ENCODE assay signal across 15 cellular contexts in genomic region chr6:98384766-98385165, GRCh38.
"Had no signal": no experiment of that assay in that cellular context is flagged by ENCODE, and none has a peak within 500 bp of the region (broad histone marks: within the 10 kb centered on the region; RNA-seq: fewer than 3 reads in every experiment).

No MANE protein-coding gene starts in this region.

- H3K36me3 ChIP-seq: lower lobe of right lung, stomach, thyroid gland had no signal

- H3K4me3 Mint-ChIP-seq: activated CD4-positive, alpha-beta T cell treated with anti-CD3 and anti-CD28 coated beads, Interleukin-2, amount 10 ng/mL, durations not matched to agents 24 days and 14 days; activated naive CD4-positive, alpha-beta T cell treated with anti-CD3 and anti-CD28 coated beads, Interleukin-2, amount 10 ng/mL, durations not matched to agents 7 days and 5 days; activated T-helper 17 cell treated with anti-CD3 and anti-CD28 coated beads, Interleukin-2, amount 50 U/mL, for 72 hours; endodermal cell; naive thymus-derived CD8-positive, alpha-beta T cell; T-helper 1 cell treated with Interleukin-12 subunit alpha and Interleukin-12 subunit beta and Interleukin-4 antibody, amounts not matched to agents 30 μg/mL and 1 μg/mL, for 36 hours had no signal

- H3K4me3 ChIP-seq: lower lobe of right lung, stomach, thyroid gland had no signal

- H3K36me3 Mint-ChIP-seq: activated naive CD4-positive, alpha-beta T cell treated with anti-CD3 and anti-CD28 coated beads, Interleukin-2, amount 10 ng/mL, durations not matched to agents 7 days and 5 days; naive thymus-derived CD8-positive, alpha-beta T cell had no signal

- H3K9me3 ChIP-seq: lower lobe of right lung, SK-N-SH, thyroid gland had no signal

- H3K4me1 Mint-ChIP-seq: activated CD4-positive, alpha-beta T cell treated with anti-CD3 and anti-CD28 coated beads, Interleukin-2, amount 10 ng/mL, durations not matched to agents 24 days and 14 days; activated naive CD4-positive, alpha-beta T cell treated with anti-CD3 and anti-CD28 coated beads, Interleukin-2, amount 10 ng/mL, durations not matched to agents 7 days and 5 days; activated T-helper 17 cell treated with anti-CD3 and anti-CD28 coated beads, Interleukin-2, amount 50 U/mL, for 72 hours; naive thymus-derived CD8-positive, alpha-beta T cell had no signal

- H3K27ac ChIP-seq: lower lobe of right lung, stomach, thyroid gland had no signal

- H3K27me3 ChIP-seq: stomach, thyroid gland had no signal

- DNase-seq: activated CD4-positive, alpha-beta T cell treated with anti-CD3 and anti-CD28 coated beads, Interleukin-2, amount 10 ng/mL, durations not matched to agents 24 days and 14 days; activated naive CD4-positive, alpha-beta T cell treated with anti-CD3 and anti-CD28 coated beads, Interleukin-2, amount 10 ng/mL, durations not matched to agents 7 days and 5 days; cerebellar nuclear complex; dermis blood vessel endothelial cell; endodermal cell; erythroblast; left cardiac atrium; lower lobe of right lung; naive thymus-derived CD8-positive, alpha-beta T cell; SK-N-SH; stimulated activated CD4-positive, alpha-beta T cell treated with anti-CD3 and anti-CD28 coated beads, Interleukin-4, amount 100 ng/mL, for 24 hours; stomach; thyroid gland had no signal

- H3K9me3 Mint-ChIP-seq: T-helper 1 cell treated with Interleukin-12 subunit alpha and Interleukin-12 subunit beta and Interleukin-4 antibody, amounts not matched to agents 30 μg/mL and 1 μg/mL, for 36 hours had no signal

- ATAC-seq: activated T-helper 17 cell treated with anti-CD3 and anti-CD28 coated beads, Interleukin-2, amount 50 U/mL, for 72 hours; left cardiac atrium; lower lobe of right lung; naive thymus-derived CD8-positive, alpha-beta T cell had no signal

- H3K27me3 Mint-ChIP-seq: activated CD4-positive, alpha-beta T cell treated with anti-CD3 and anti-CD28 coated beads, Interleukin-2, amount 10 ng/mL, durations not matched to agents 24 days and 14 days; activated naive CD4-positive, alpha-beta T cell treated with anti-CD3 and anti-CD28 coated beads, Interleukin-2, amount 10 ng/mL, durations not matched to agents 7 days and 5 days; activated T-helper 17 cell treated with anti-CD3 and anti-CD28 coated beads, Interleukin-2, amount 50 U/mL, for 72 hours; naive thymus-derived CD8-positive, alpha-beta T cell had no signal

- H3K27ac Mint-ChIP-seq: activated CD4-positive, alpha-beta T cell treated with anti-CD3 and anti-CD28 coated beads, Interleukin-2, amount 10 ng/mL, durations not matched to agents 24 days and 14 days; activated naive CD4-positive, alpha-beta T cell treated with anti-CD3 and anti-CD28 coated beads, Interleukin-2, amount 10 ng/mL, durations not matched to agents 7 days and 5 days; activated T-helper 17 cell treated with anti-CD3 and anti-CD28 coated beads, Interleukin-2, amount 50 U/mL, for 72 hours; endodermal cell; naive thymus-derived CD8-positive, alpha-beta T cell; T-helper 1 cell treated with Interleukin-12 subunit alpha and Interleukin-12 subunit beta and Interleukin-4 antibody, amounts not matched to agents 30 μg/mL and 1 μg/mL, for 36 hours had no signal

- H3K4me1 ChIP-seq: lower lobe of right lung, stomach, thyroid gland had no signal
